In genomic region chr5:172860520-172861443, GRCh38 we compare ENCODE assay signal across 9 cellular contexts. TPM values are rescaled to one million over a fixed set of nuclear protein-coding genes. Genes with fewer than 3 reads are reported as not detected.
DNase-seq lines count a peak whose midpoint lies in the region; ATAC-seq and TF ChIP-seq lines count a peak whose summit lies in the region.
"Had no signal": no experiment of that assay in that cellular context is flagged by ENCODE, and none has a peak within 500 bp of the region (broad histone marks: within the 10 kb centered on the region; RNA-seq: fewer than 3 reads in every experiment).

No MANE protein-coding gene starts in this region.

- H3K36me3 Mint-ChIP-seq in Calu3 (ENCODE audit: insufficient read depth, unreplicated experiment), result peaks cover 23% of the 10 kb centered on the region

- TF ChIP-seq POLR2A in prostate gland (IDR thresholded peaks at IDR 0.05), result peak; percentile 25

- H3K36me3 ChIP-seq in prostate gland, result no peaks in the 10 kb centered on the region

- no peak for TF ChIP-seq CTCF in Calu3 (IDR thresholded peaks at IDR 0.05; ENCODE audit: unreplicated experiment)
- no peak for TF ChIP-seq CTCF in astrocyte of the cerebellum (IDR thresholded peaks at IDR 0.05; ENCODE audit: low read depth, low read length, missing control alignments)
- peak in 1 of 4 experiments; percentile 19 for TF ChIP-seq CTCF in prostate gland (IDR thresholded peaks at IDR 0.05)

- peak overlapping the region; percentile 21 for H3K4me3 Mint-ChIP-seq in Calu3 (ENCODE audit: low read depth, unreplicated experiment)

- intact Hi-C loops in Calu3 (cut with micrococcal nuclease; ENCODE audit: unreplicated experiment) (loop anchor here (1.0 kb wide), 1 partner anchor 42 kb away; no protein-coding TSS in a partner anchor), right cardiac atrium (cut with DNase I) (no loop called here), prostate gland (cut with DNase I) (no loop called here)

- ATAC-seq in right cardiac atrium (peak; percentile 90 to 94), GM21528 (IDR thresholded peaks at IDR 0.05; ENCODE audit: low FRiP score, unreplicated experiment) (no peak), GM19397 (IDR thresholded peaks at IDR 0.05; ENCODE audit: unreplicated experiment) (no peak)

- WGBS in right cardiac atrium, result 18% methylated on average over 24 of the region's 24 CpGs
- WGBS in prostate gland, result 18% methylated on average over 24 of the region's 24 CpGs

- H3K27me3 ChIP-seq in right cardiac atrium (ENCODE audit: control insufficient read depth, insufficient read depth), result no peaks in the 10 kb centered on the region
- no peaks in the 10 kb centered on the region for H3K27me3 ChIP-seq in prostate gland (replicated peaks; ENCODE audit: insufficient read depth)

- H3K9me3 ChIP-seq in right cardiac atrium (ENCODE audit: control insufficient read depth, low read length), result no peaks in the 10 kb centered on the region
- H3K9me3 ChIP-seq in prostate gland, result no peaks in the 10 kb centered on the region

- no peaks in the 10 kb centered on the region for H3K9me3 Mint-ChIP-seq in Calu3 (ENCODE audit: low read depth, unreplicated experiment)

- H3K27ac ChIP-seq in right cardiac atrium (ENCODE audit: low read length), result peak overlapping the region; percentile 86
- H3K27ac ChIP-seq in prostate gland, result peak overlapping the region; percentile 93 to 96

- CTCF ChIA-PET in Calu3 (lab: Charles Lee), result interaction anchor here (0.6 to 2.4 kb wide), 6 partner anchors 9 to 204 kb away, joined by 3 to 13 read pairs (median 4); partner anchors contain the start of gene DUSP1

- peaks cover 63% of the 10 kb centered on the region for H3K4me1 Mint-ChIP-seq in Calu3 (ENCODE audit: low read depth, unreplicated experiment)

- H3K27ac Mint-ChIP-seq in Calu3 (ENCODE audit: unreplicated experiment), result peak overlapping the region; percentile 69

- BruUV-seq in Calu3 (replicated peaks; lab: Mats Ljungman, UMichigan), result no TSS peak

- DNase-seq in Calu3 (no peak), astrocyte of the cerebellum (ENCODE audit: low read depth) (peak; percentile 60), right cardiac atrium (peak; percentile 91 to 97 (median 96)), prostate gland (ENCODE audit: low spot score) (peak; percentile 91), germinal center (ENCODE audit: low spot score) (no peak), amniotic stem cell (lab: John Stamatoyannopoulos, UW) (no peak)
- DNase-seq: stimulated activated CD4-positive, alpha-beta T cell treated with anti-CD3 and anti-CD28 coated beads, Interleukin-4, amount 100 ng/mL, for 24 hours had no signal

- no peaks in the 10 kb centered on the region for H3K27me3 Mint-ChIP-seq in Calu3 (ENCODE audit: unreplicated experiment)

- H3K4me1 ChIP-seq in right cardiac atrium (ENCODE audit: control insufficient read depth, insufficient read depth, low read length) (peaks cover 25% of the 10 kb centered on the region), prostate gland (replicated peaks) (peaks cover 26% of the 10 kb centered on the region)

- in situ Hi-C loops in astrocyte of the cerebellum (cut with HindIII; ENCODE audit: low sequenced_read_pairs), result no loop called here

- H3K4me3 ChIP-seq in astrocyte of the cerebellum (ENCODE audit: low read depth, low read length) (no peak overlapping the region), right cardiac atrium (ENCODE audit: low read length) (no peak overlapping the region), prostate gland (no peak overlapping the region)

RNA-seq across cellular contexts. Expression of gene ERGIC1, which starts 26.7 kb away (rescaled TPM):
- total RNA-seq in Calu3 (2022) (231 and 235 TPM in 2 replicates), right cardiac atrium (10 to 100 TPM; 75.7 to 96.8 (median 86.9) TPM), prostate gland (100 to 1,000 TPM; 228 to 380 TPM)
- 73.1 TPM for polyA plus RNA-seq in right cardiac atrium

Comparison
In these comparisons a context has a peak if more than half of its experiments do, and no peak if none do; other contexts are left out.
1. DNase-seq: peak in astrocyte of the cerebellum (single experiment), right cardiac atrium (3 of 3) and prostate gland (single experiment); none in Calu3 (single experiment), germinal center (single experiment) and amniotic stem cell (single experiment).
2. ATAC-seq: peak in right cardiac atrium (2 of 2); none in GM21528 (single experiment) and GM19397 (single experiment).